ENCODE assay signal across 8 cellular contexts in the genomic region with DNA sequence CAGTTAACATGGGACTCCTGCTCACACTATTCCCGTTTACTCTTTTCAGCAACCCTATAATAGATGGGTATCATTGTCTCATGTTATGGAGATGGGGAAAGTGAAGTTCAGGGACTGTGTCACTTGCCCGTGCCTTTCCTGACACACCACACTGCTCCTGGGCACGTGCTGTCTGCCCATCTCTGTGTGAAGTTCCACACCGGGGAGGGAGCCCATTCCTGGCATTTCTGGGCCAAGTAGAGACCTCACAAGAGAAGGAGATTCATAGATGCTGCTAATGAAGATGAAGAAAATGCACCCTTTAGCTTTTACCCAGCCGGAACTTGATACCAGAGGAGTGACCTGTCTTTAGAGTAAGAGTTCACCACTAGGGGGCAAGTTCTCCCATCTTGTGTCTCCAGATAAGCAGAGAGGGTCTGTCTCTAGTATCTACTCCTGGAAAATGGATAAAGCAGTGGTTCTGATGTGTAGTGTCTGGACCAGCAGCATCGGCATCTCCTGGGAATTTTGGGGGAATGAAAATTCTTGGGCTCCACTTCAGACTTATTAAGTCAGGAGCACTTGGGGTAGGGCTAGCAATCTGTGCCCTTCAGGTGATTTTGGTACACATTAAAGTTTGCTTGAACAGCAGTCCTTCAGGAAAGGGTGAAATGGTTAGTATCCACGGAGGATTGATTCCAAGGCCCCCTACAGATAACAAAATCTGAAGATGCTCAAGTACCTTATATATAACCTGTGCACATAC. TPM values are rescaled to one million over a fixed set of nuclear protein-coding genes. Genes with fewer than 3 reads are reported as not detected.
A peak's percentile ranks its signal among the peaks of the same experiment; 100 is the strongest.
DNase-seq lines count a peak whose midpoint lies in the region; ATAC-seq lines count a peak whose summit lies in the region.

No MANE protein-coding gene starts in this region.

- no peaks in the 10 kb centered on the region for H3K9me3 Mint-ChIP-seq in naive B cell

- peaks cover 34 to 44% (median 40%) of the 10 kb centered on the region in 3 donors for H3K4me1 Mint-ChIP-seq in naive B cell

- H3K27me3 Mint-ChIP-seq in naive B cell, result no peaks in the 10 kb centered on the region

- peak; percentile 45 for DNase-seq in CMK (ENCODE audit: low read depth)
- peak; percentile 58 for DNase-seq in NCI-H2171 treated with DMSO at 0.1 percent for 48 hours (lab: John Stamatoyannopoulos, UW)
- DNase-seq in UCSD-AML1 (lab: John Stamatoyannopoulos, UW; ENCODE audit: unreplicated experiment), result peak; percentile 17
- peak; percentile 8 for DNase-seq in epithelial cell of prostate (ENCODE audit: low read depth, low spot score)
- peak; percentile 52 for DNase-seq in naive B cell

- peak overlapping the region in 5 of 6 donors; percentile 1 to 84 (median 32) for H3K27ac Mint-ChIP-seq in naive B cell

- peak overlapping the region; percentile 63 to 92 (median 75) for H3K4me3 Mint-ChIP-seq in naive B cell

- ATAC-seq in GM18867 (IDR thresholded peaks at IDR 0.05; ENCODE audit: unreplicated experiment), result peak; percentile 58
- ATAC-seq in HG03095 (IDR thresholded peaks at IDR 0.05; ENCODE audit: unreplicated experiment), result peak; percentile 56
- peak; percentile 42 for ATAC-seq in naive B cell (ENCODE audit: low read depth in 2 of 2)
- no peak for ATAC-seq in GM18519 (IDR thresholded peaks at IDR 0.05; ENCODE audit: low FRiP score, unreplicated experiment)

- no peaks in the 10 kb centered on the region for H3K36me3 Mint-ChIP-seq in naive B cell

- H3K27ac ChIP-seq in epithelial cell of prostate, result no peak overlapping the region

RNA-seq across cellular contexts. Expression of gene TOPBP1, which starts 2.0 kb away (rescaled TPM):
- 10 to 100 TPM in 5 of 6 donors, 1 to 10 TPM in 1; 1.6 to 20.8 (median 11.9) TPM for polyA plus RNA-seq in naive B cell (ENCODE audit: low read depth in 6 of 6)

Comparison
In these comparisons a context has a peak if more than half of its experiments do, and no peak if none do; other contexts are left out.
1. DNase-seq: peak in every context shown above with its lines; median percentile 58 in NCI-H2171 treated with DMSO at 0.1 percent for 48 hours; 52 in naive B cell; 45 in CMK; 17 in UCSD-AML1; 8 in epithelial cell of prostate.